Comparison of ENCODE assay signal across 21 cellular contexts in the genomic region with DNA sequence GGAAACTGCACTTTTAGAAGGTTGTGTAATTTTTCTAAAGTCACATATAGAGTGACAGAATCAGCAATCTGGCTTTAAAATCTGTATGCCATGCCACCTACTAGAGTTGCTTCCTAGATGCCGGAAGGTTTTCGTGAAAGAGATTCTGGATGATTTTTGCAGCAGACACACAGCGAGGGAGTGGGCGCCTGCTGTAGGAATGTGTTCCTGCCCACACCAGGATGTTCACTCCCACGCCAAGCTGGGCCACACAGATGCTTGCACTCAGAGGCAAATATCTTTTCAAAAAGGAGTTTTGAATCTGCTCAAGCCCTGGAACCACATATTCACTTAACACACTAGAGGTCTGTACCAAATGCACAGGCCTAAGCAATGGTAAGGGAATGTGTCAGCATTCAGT. TPM values are rescaled to one million over a fixed set of nuclear protein-coding genes. Genes with fewer than 3 reads are reported as not detected.
A peak's percentile ranks its signal among the peaks of the same experiment; 100 is the strongest.
DNase-seq lines count a peak whose midpoint lies in the region; ATAC-seq and TF ChIP-seq lines count a peak whose summit lies in the region.
"Had no signal": no experiment of that assay in that cellular context is flagged by ENCODE, and none has a peak within 500 bp of the region (broad histone marks: within the 10 kb centered on the region; RNA-seq: fewer than 3 reads in every experiment).

No MANE protein-coding gene starts in this region.

- H3K4me3 ChIP-seq in HEK293 (ENCODE audit: low read depth, low read length) = no peak overlapping the region
- H3K4me3 ChIP-seq in fibroblast of pulmonary artery (replicated peaks; ENCODE audit: low read depth, low read length) = no peak overlapping the region
- no peak overlapping the region for H3K4me3 ChIP-seq in mammary epithelial cell (replicated peaks in 1 of 3; ENCODE audit: insufficient read depth in 1 of 3, low read depth in 2 of 3, low read length in 3 of 3)

- H3K4me2 ChIP-seq in mammary epithelial cell (ENCODE audit: insufficient read depth, low read depth, low read length) = no peak overlapping the region
- H3K4me2 ChIP-seq: KMS-11 had no signal

- CTCF ChIA-PET in HEK293 (lab: Yijun Ruan, JAX) (no interaction called here), mammary epithelial cell (lab: Charles Lee; ENCODE audit: low non-redundant PET) (no interaction called here)

- intact Hi-C loops in posterior cingulate gyrus (cut with DNase I) (no loop called here), mammary epithelial cell (cut with micrococcal nuclease) (no loop called here)

- WGBS in mammary epithelial cell (ENCODE audit: low coverage, missing lambda C conversion rate) = 89% methylated on average over 5 of the region's 5 CpGs

- H3K4me1 ChIP-seq in HEK293 (ENCODE audit: control insufficient read depth, insufficient read depth, low read length) (no peaks in the 10 kb centered on the region), mammary epithelial cell (ENCODE audit: insufficient read depth, low read length) (no peaks in the 10 kb centered on the region)

- TF ChIP-seq CTCF in HEK293 (tag by site-specific recombination; IDR thresholded peaks at IDR 0.05) (no peak), fibroblast of pulmonary artery (IDR thresholded peaks at IDR 0.05; ENCODE audit: low read length, missing control alignments) (no peak), mammary epithelial cell (conservative IDR thresholded peaks at IDR 0.05 in 1 of 2, IDR thresholded peaks at IDR 0.05 in 1 of 2; ENCODE audit: extremely low read depth in 1 of 2, insufficient read depth in 1 of 2, low read depth in 1 of 2, low read length in 2 of 2) (no peak)

- no peak overlapping the region for H3K27ac ChIP-seq in HEK293 (ENCODE audit: extremely low read depth, low read depth, low read length)
- no peak overlapping the region for H3K27ac ChIP-seq in mammary epithelial cell (ENCODE audit: insufficient read depth, low read depth, low read length)
- H3K27ac ChIP-seq: KMS-11 had no signal

- no TSS peak for BruUV-seq in mammary epithelial cell (replicated peaks; lab: Mats Ljungman, UMichigan)

- no peaks in the 10 kb centered on the region for H4K20me1 ChIP-seq in mammary epithelial cell (ENCODE audit: insufficient read depth, low read length)

- H2AFZ ChIP-seq in mammary epithelial cell (ENCODE audit: low read depth, low read length) = no peak overlapping the region

- no peak for ATAC-seq in HG02870 (IDR thresholded peaks at IDR 0.05; ENCODE audit: unreplicated experiment)
- ATAC-seq: SK-N-SH treated with all-trans-retinoic acid at 6 μM for 48 hours had no signal

- no peak overlapping the region for H3K9ac ChIP-seq in mammary epithelial cell (ENCODE audit: insufficient read depth, low read length)
- H3K9ac ChIP-seq: KMS-11 had no signal

- dilution Hi-C loops in mammary epithelial cell (cut with HindIII; ENCODE audit: low sequenced_read_pairs) = no loop called here

- POLR2A ChIA-PET in HEK293 (lab: Yijun Ruan, JAX) = no interaction called here

- H3K36me3 ChIP-seq in HEK293 (ENCODE audit: control insufficient read depth in 2 of 2, insufficient read depth in 1 of 2, low read length in 2 of 2) (peaks cover 0 to 15% of the 10 kb centered on the region in 2 experiments; a peak in 1 of 3 replicates), mammary epithelial cell (ENCODE audit: insufficient read depth, low read length) (peaks cover 2% of the 10 kb centered on the region)

- H3K9me3 ChIP-seq in HEK293 (ENCODE audit: control insufficient read depth, insufficient read depth, low read depth, low read length) (no peaks in the 10 kb centered on the region), mammary epithelial cell (replicated peaks; ENCODE audit: insufficient read depth, low read length) (no peaks in the 10 kb centered on the region)

- no peaks in the 10 kb centered on the region for H3K79me2 ChIP-seq in mammary epithelial cell (ENCODE audit: insufficient read depth, low read length)

- DNase-seq in NCI-H226 = peak; percentile 2
- peak; percentile 46 for DNase-seq in fibroblast of pulmonary artery (ENCODE audit: low read depth)
- DNase-seq in posterior cingulate gyrus = peak in 9 of 10 donors; percentile 21 to 90 (median 60)
- no peak for DNase-seq in mammary epithelial cell
- DNase-seq in AG20443 (ENCODE audit: low spot score) = no peak
- DNase-seq: C1 segment of cervical spinal cord; CD8-positive, alpha-beta memory T cell; DMS53; NCI-H1092; NCI-H1436 treated with DMSO at 0.1 percent for 48 hours; NCI-H2081; NCI-H510A; NCI-H748 treated with DMSO at 0.1 percent for 48 hours; NK-92 treated with Interleukin-12 subunit alpha and Interleukin-12 subunit beta, amount 100 ng/mL, for 24 hours; OCI-M1; Right ventricle myocardium superior had no signal

- in situ Hi-C loops in mammary epithelial cell (cut with MboI; ENCODE audit: low sequenced_read_pairs in 2 of 2) = no loop called here

- no peaks in the 10 kb centered on the region for H3K27me3 ChIP-seq in mammary epithelial cell (ENCODE audit: insufficient read depth, low read length)

TF ChIP-seq in HEK293, 187 proteins besides CTCF, POLR2A, EP300 and RAD21:
- 0 out of 2 replicates have a peak, but pooled peaks have one; percentile 28 for TF ChIP-seq EGR2 (tag by site-specific recombination; IDR thresholded peaks at IDR 0.05; ENCODE audit: low read depth)
- no peak for TF ChIP-seq KLF1 (tag by site-specific recombination; IDR thresholded peaks at IDR 0.05)
- peak; percentile 64 for TF ChIP-seq ZFHX2 (tag by site-specific recombination; conservative IDR thresholded peaks at IDR 0.05)
- no peak for TF ChIP-seq ZNF324 (tag by site-specific recombination; IDR thresholded peaks at IDR 0.05)

RNA-seq across cellular contexts. Expression of a gene that starts 50.1 kb away (rescaled TPM):
- under 1 TPM in 1 of 2 donors, not detected in 1; 0.28 TPM for total RNA-seq in mammary epithelial cell
- polyA plus RNA-seq in mammary epithelial cell = 0.07 TPM
- polyA minus RNA-seq in mammary epithelial cell = not detected
- total RNA-seq: A673; CD8-positive, alpha-beta memory T cell; Right ventricle myocardium superior had no signal
- polyA plus RNA-seq: CD8-positive, alpha-beta memory T cell had no signal

Comparison
In these comparisons a context has a peak if more than half of its experiments do, and no peak if none do; other contexts are left out.
1. DNase-seq: peak in NCI-H226 (single experiment), fibroblast of pulmonary artery (single experiment) and posterior cingulate gyrus (9 of 10); none in mammary epithelial cell (single experiment) and AG20443 (single experiment).